In genomic region chr5:122126711-122127385, GRCh38 we compare ENCODE assay signal across 11 cellular contexts. TPM values are rescaled to one million over a fixed set of nuclear protein-coding genes. Genes with fewer than 3 reads are reported as not detected.
DNase-seq lines count a peak whose midpoint lies in the region; ATAC-seq and TF ChIP-seq lines count a peak whose summit lies in the region.
"Had no signal": no experiment of that assay in that cellular context is flagged by ENCODE, and none has a peak within 500 bp of the region (broad histone marks: within the 10 kb centered on the region; RNA-seq: fewer than 3 reads in every experiment).

No MANE protein-coding gene starts in this region.

- H3K27ac Mint-ChIP-seq in H9: no peak overlapping the region
- peak overlapping the region; percentile 91 for H3K27ac Mint-ChIP-seq in mesothelial cell of epicardium

- H3K4me1 Mint-ChIP-seq in H9: peaks cover 13 to 14% of the 10 kb centered on the region in 2 experiments
- peaks cover 51% of the 10 kb centered on the region for H3K4me1 Mint-ChIP-seq in mesothelial cell of epicardium

- H2BK12ac ChIP-seq in H9 (ENCODE audit: insufficient read length, low read depth, low read length): no peak overlapping the region

- no peaks in the 10 kb centered on the region for H3K79me1 ChIP-seq in H9 (ENCODE audit: insufficient read depth, low read depth, low read length, poor library complexity, severe bottlenecking)

- H3K4me3 ChIP-seq in dorsolateral prefrontal cortex: peak overlapping the region in 28 of 59 donors; percentile 3 to 47 (median 24)

- no peaks in the 10 kb centered on the region for H3K9me3 Mint-ChIP-seq in H9
- no peaks in the 10 kb centered on the region for H3K9me3 Mint-ChIP-seq in mesothelial cell of epicardium

- no peaks in the 10 kb centered on the region for H3K79me2 ChIP-seq in H9 (ENCODE audit: insufficient read depth, low read length)

- no peak overlapping the region for H3K4me2 ChIP-seq in H9 (ENCODE audit: insufficient read depth, insufficient read length, low read length)

- H4K8ac ChIP-seq in H9 (replicated peaks; ENCODE audit: insufficient read length, low read depth, low read length): no peak overlapping the region

- no peak overlapping the region for H3K14ac ChIP-seq in H9 (ENCODE audit: insufficient read depth, low read length)

- no peak overlapping the region for H2AK5ac ChIP-seq in H9 (ENCODE audit: insufficient read length, low read length)

- ATAC-seq in HG03159 (IDR thresholded peaks at IDR 0.05; ENCODE audit: unreplicated experiment) (no peak), GM18868 (IDR thresholded peaks at IDR 0.05; ENCODE audit: unreplicated experiment) (no peak)
- ATAC-seq: stimulated activated naive CD8-positive, alpha-beta T cell treated with anti-CD3 and anti-CD28 coated beads, Interleukin-15, Interleukin-2, amounts not matched to agents 100 U/mL and 50 U/mL, for 24 hours had no signal

- DNase-seq in H9 (no peak), dorsolateral prefrontal cortex (peak in 7 of 10 donors; percentile 21 to 54 (median 45)), mesothelial cell of epicardium (ENCODE audit: low spot score in 2 of 2, unreplicated experiment in 2 of 2) (no peak), stromal cell of bone marrow (ENCODE audit: low read depth) (peak; percentile 61), COR-L47 (lab: John Stamatoyannopoulos, UW) (no peak), NCI-H2171 (lab: John Stamatoyannopoulos, UW) (no peak)
- DNase-seq: NCI-H1417 treated with DMSO at 0.1 percent for 48 hours; NK-92 treated with Interleukin-12 subunit alpha and Interleukin-12 subunit beta, amount 100 ng/mL, for 24 hours; stimulated activated naive CD8-positive, alpha-beta T cell treated with anti-CD3 and anti-CD28 coated beads, Interleukin-15, Interleukin-2, amounts not matched to agents 100 U/mL and 50 U/mL, for 24 hours had no signal

- H2BK15ac ChIP-seq in H9 (ENCODE audit: low read depth, low read length): no peak overlapping the region

- H2BK5ac ChIP-seq in H9 (ENCODE audit: insufficient read length, low read length): no peak overlapping the region

- no CpG with 5 or more reads among the region's 11 CpGs for WGBS in H9 (ENCODE audit: extremely low coverage, insufficient read length, low lambda C conversion rate)

- H3K36me3 Mint-ChIP-seq in H9 (ENCODE audit: insufficient read depth in 1 of 3, low read depth in 3 of 3) (no peaks in the 10 kb centered on the region), mesothelial cell of epicardium (no peaks in the 10 kb centered on the region)

- H3K4ac ChIP-seq in H9 (ENCODE audit: low read depth, low read length): no peak overlapping the region

- no peak overlapping the region for H2BK120ac ChIP-seq in H9 (ENCODE audit: low read depth, low read length, poor library complexity, severe bottlenecking)

- H2BK20ac ChIP-seq in H9 (ENCODE audit: low read depth, low read length, poor library complexity, severe bottlenecking): no peak overlapping the region

- no peaks in the 10 kb centered on the region for H3K23me2 ChIP-seq in H9 (ENCODE audit: insufficient read length, low read depth, low read length, poor library complexity, severe bottlenecking)

- no peak overlapping the region for H4K91ac ChIP-seq in H9 (ENCODE audit: insufficient read length, low read depth, low read length)

- H2AFZ ChIP-seq in H9 (ENCODE audit: low read length): no peak overlapping the region

- peak overlapping the region; percentile 67 for H3K18ac ChIP-seq in H9 (ENCODE audit: insufficient read length, low read depth, low read length)

- H4K5ac ChIP-seq in H9 (ENCODE audit: insufficient read length, low read depth, low read length): no peak overlapping the region

- intact Hi-C loops in dorsolateral prefrontal cortex (cut with DNase I): no loop called here

- H3K4me3 Mint-ChIP-seq in H9 (no peak overlapping the region), mesothelial cell of epicardium (peak overlapping the region; percentile 4)

- no peaks in the 10 kb centered on the region; the same call in 1 of the 2 replicates for H3K4me1 ChIP-seq in H9 (ENCODE audit: insufficient read depth, low read length)

- no peak overlapping the region for H3K9ac ChIP-seq in H9 (ENCODE audit: extremely low read depth, insufficient read length, low read length)

- no peak overlapping the region for H3T11ph ChIP-seq in H9 (ENCODE audit: low read length)

- no peak overlapping the region for H3K27ac ChIP-seq in H9 (ENCODE audit: insufficient read length, low read depth, low read length)
- H3K27ac ChIP-seq in dorsolateral prefrontal cortex: peak overlapping the region in 35 of 59 donors; percentile 5 to 74 (median 38)

- no peak for TF ChIP-seq CTCF in H9 (conservative IDR thresholded peaks at IDR 0.05)
- TF ChIP-seq CTCF in dorsolateral prefrontal cortex (IDR thresholded peaks at IDR 0.05 in 54 of 56, conservative IDR thresholded peaks at IDR 0.05 in 2 of 56; ENCODE audit: low read depth in 1 of 56, partially characterized antibody in 56 of 56): no peak
- no peak for TF ChIP-seq CTCF in mesothelial cell of epicardium (IDR thresholded peaks at IDR 0.05; ENCODE audit: unreplicated experiment)

- H3K27me3 ChIP-seq in H9 (ENCODE audit: insufficient read depth, low read length) (no peaks in the 10 kb centered on the region), dorsolateral prefrontal cortex (no peaks in the 10 kb centered on the region)

- H3K56ac ChIP-seq in H9 (ENCODE audit: insufficient read length, low read depth, low read length): no peak overlapping the region

- H3K27me3 Mint-ChIP-seq in H9 (ENCODE audit: low read depth) (no peaks in the 10 kb centered on the region), mesothelial cell of epicardium (ENCODE audit: low read depth) (no peaks in the 10 kb centered on the region)

- H3K23ac ChIP-seq in H9 (ENCODE audit: insufficient read length, low read depth, low read length): no peak overlapping the region

- no peaks in the 10 kb centered on the region for H3K9me3 ChIP-seq in H9 (ENCODE audit: control insufficient read depth, low read depth, low read length)

- no peaks in the 10 kb centered on the region for H4K20me1 ChIP-seq in H9 (ENCODE audit: control insufficient read depth, insufficient read depth, insufficient read length)

RNA-seq across cellular contexts. Expression of gene ZNF474, which starts 2.5 kb away (rescaled TPM):
- total RNA-seq in H9 (2021) (not detected in 2 replicates), dorsolateral prefrontal cortex (1 to 10 TPM in 26 of 120 experiments, under 1 TPM in 78, not detected in 16; 0.22 to 3.0 (median 0.65) TPM), mesothelial cell of epicardium (0.29 to 0.98 TPM (median 0.41 TPM) in 3 replicates)

RNA-seq across cellular contexts. Expression of gene LOX, which starts 48.8 kb away (rescaled TPM):
- total RNA-seq in H9 (2021) (0.61 and 0.79 TPM in 2 replicates), dorsolateral prefrontal cortex (1 to 10 TPM in 53 of 120 experiments, under 1 TPM in 65, not detected in 2; 0.18 to 4.1 (median 0.91) TPM), mesothelial cell of epicardium (16.3 to 17.4 TPM (median 16.9 TPM) in 3 replicates)

Comparison
In these comparisons a context has a peak if more than half of its experiments do, and no peak if none do; other contexts are left out.
1. DNase-seq: peak in dorsolateral prefrontal cortex (7 of 10) and stromal cell of bone marrow (single experiment); none in H9 (single experiment), mesothelial cell of epicardium (0 of 2), COR-L47 (single experiment) and NCI-H2171 (single experiment).